11 cellular contexts compared by ENCODE assay signal in the genomic region with DNA sequence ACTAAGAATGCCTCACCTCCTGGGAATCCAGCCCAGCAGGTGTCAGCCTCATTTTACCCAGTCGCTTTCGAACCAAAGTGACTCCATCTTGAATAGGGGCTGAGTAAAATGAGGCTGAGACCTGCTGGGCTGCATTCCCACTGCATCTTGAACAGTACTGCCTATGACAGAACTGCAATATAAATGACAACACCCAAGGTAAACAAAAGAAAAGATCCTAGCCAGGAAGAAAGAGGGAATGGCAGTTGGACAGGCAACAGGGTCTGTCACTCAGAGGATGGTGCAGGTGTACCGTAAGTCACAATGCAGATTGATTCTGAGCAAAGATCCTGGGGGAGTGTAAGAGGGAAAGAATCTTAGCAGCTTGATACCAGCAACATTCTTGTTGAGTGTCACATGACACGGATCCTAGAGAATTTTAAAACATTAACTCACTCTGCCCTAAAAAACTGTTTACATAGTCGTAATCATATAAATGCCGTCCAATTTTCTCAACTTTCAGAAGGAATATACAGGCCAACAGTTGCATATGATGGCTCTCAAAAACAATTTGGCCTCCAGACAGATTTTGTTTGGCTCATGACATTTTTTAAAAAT. TPM values are rescaled to one million over a fixed set of nuclear protein-coding genes. Genes with fewer than 3 reads are reported as not detected.
A peak's percentile ranks its signal among the peaks of the same experiment; 100 is the strongest.
DNase-seq lines count a peak whose midpoint lies in the region; ATAC-seq and TF ChIP-seq lines count a peak whose summit lies in the region.
"Had no signal": no experiment of that assay in that cellular context is flagged by ENCODE, and none has a peak within 500 bp of the region (broad histone marks: within the 10 kb centered on the region; RNA-seq: fewer than 3 reads in every experiment).

No MANE protein-coding gene starts in this region.

- TF ChIP-seq CTCF in body of pancreas (IDR thresholded peaks at IDR 0.05) (no peak), omental fat pad (IDR thresholded peaks at IDR 0.05) (no peak)

- H3K36me3 ChIP-seq in body of pancreas (replicated peaks in 1 of 2; ENCODE audit: insufficient read depth in 1 of 2, low read depth in 2 of 2): no peaks in the 10 kb centered on the region

- no peaks in the 10 kb centered on the region for H3K9me3 ChIP-seq in body of pancreas

- peaks cover 16% of the 10 kb centered on the region for H3K4me1 ChIP-seq in body of pancreas

- intact Hi-C loops in body of pancreas (cut with DNase I) (no loop called here), left cardiac atrium (cut with DNase I) (no loop called here)

- no peak for TF ChIP-seq POLR2A in body of pancreas (IDR thresholded peaks at IDR 0.05)

- 34 to 41% methylated on average over 6 of the region's 6 CpGs for WGBS in body of pancreas, 2 donors

- H3K4me3 ChIP-seq in body of pancreas: no peak overlapping the region

- ATAC-seq in body of pancreas (peak; percentile 47), left cardiac atrium (peak; percentile 50 to 56), GM21360 (IDR thresholded peaks at IDR 0.05; ENCODE audit: unreplicated experiment) (no peak), omental fat pad (ENCODE audit: low FRiP score) (no peak)

- DNase-seq in GM04503 (ENCODE audit: low read depth) (peak; percentile 39), body of pancreas (no peak), left cardiac atrium (no peak), stromal cell of bone marrow (ENCODE audit: low read depth) (peak; percentile 54), NCI-H524 (lab: John Stamatoyannopoulos, UW) (no peak), GDM1 (lab: John Stamatoyannopoulos, UW) (no peak), omental fat pad (ENCODE audit: low spot score) (no peak)
- DNase-seq: activated CD4-positive, CD25-positive, alpha-beta regulatory T cell treated with anti-CD3 and anti-CD28 coated beads, Interleukin-2, amount 50 U/mL, for 72 hours; activated T-cell treated with anti-CD3 and anti-CD28 coated beads, Interleukin-2, amount 50 U/mL, for 48 hours; NCI-H2171 had no signal

- no peaks in the 10 kb centered on the region for H3K27me3 ChIP-seq in body of pancreas

- peak overlapping the region in 2 of 4 donors; percentile 36 for H3K27ac ChIP-seq in body of pancreas

RNA-seq across cellular contexts. Expression of a gene that starts 4.5 kb away (rescaled TPM):
- total RNA-seq in body of pancreas: 10 to 100 TPM; 19.4 to 45.9 TPM
- total RNA-seq in left cardiac atrium: 10 to 100 TPM; 15.3 to 17.1 TPM
- 10 to 100 TPM; 27.3 to 77.5 (median 53.7) TPM for total RNA-seq in omental fat pad

RNA-seq across cellular contexts. Expression of a gene that starts 58.7 kb away (rescaled TPM):
- total RNA-seq in body of pancreas (10 to 100 TPM in 1 of 2 donors, 1 to 10 TPM in 1; 1.3 to 15.3 TPM), left cardiac atrium (1 to 10 TPM; 1.3 to 1.6 TPM), omental fat pad (1 to 10 TPM; 1.4 to 7.3 (median 2.0) TPM)

RNA-seq across cellular contexts. Expression of a gene that starts 59.0 kb away (rescaled TPM):
- total RNA-seq in body of pancreas (1 to 10 TPM; 6.6 to 7.8 TPM), left cardiac atrium (10 to 100 TPM in 1 of 2 donors, 1 to 10 TPM in 1; 7.0 to 10.5 TPM), omental fat pad (10 to 100 TPM in 3 of 4 donors, 1 to 10 TPM in 1; 9.1 to 15.3 (median 11.8) TPM)

RNA-seq across cellular contexts. Expression of a gene that starts 59.0 kb away (rescaled TPM):
- total RNA-seq in body of pancreas (10 to 100 TPM in 1 of 2 donors, 1 to 10 TPM in 1; 6.5 to 11.5 TPM), left cardiac atrium (1 to 10 TPM; 5.4 to 6.3 TPM), omental fat pad (10 to 100 TPM in 2 of 4 donors, 1 to 10 TPM in 2; 7.5 to 18.0 (median 11.9) TPM)

Comparison
In these comparisons a context has a peak if more than half of its experiments do, and no peak if none do; other contexts are left out.
1. DNase-seq: peak in GM04503 (single experiment) and stromal cell of bone marrow (single experiment); none in body of pancreas (0 of 4), left cardiac atrium (single experiment), NCI-H524 (0 of 2), GDM1 (single experiment) and omental fat pad (single experiment).
2. ATAC-seq: peak in body of pancreas (single experiment) and left cardiac atrium (2 of 2); none in GM21360 (single experiment) and omental fat pad (single experiment).